Comparison of ENCODE assay signal across 18 cellular contexts in the genomic region with DNA sequence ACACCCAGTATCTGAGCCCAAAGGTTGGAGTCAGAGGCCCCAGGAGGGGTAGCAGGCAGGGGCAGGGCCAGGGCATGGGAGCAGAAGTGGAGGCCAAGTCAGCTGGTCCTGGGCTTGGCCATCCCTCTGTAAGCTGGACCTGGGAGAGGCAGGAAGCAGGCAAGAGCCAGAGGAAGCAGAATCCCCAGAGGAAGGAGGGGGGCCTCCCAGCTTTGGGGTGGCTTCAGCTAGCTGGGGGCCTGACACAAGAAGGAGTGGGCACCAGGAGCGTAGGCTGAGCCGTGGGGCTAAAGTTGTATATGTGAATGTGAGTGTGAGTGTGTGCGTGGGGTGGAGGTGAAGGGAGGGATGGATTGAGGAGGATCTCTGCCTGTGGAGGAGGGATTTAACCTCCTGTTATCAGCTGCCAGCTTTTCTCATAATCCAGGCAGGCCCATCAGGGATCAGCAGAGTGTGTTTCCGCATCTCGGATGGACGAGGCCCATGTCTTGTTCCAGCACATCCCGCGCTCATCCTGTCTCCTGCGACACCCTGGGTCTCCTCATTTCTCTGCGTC. TPM values are rescaled to one million over a fixed set of nuclear protein-coding genes. Genes with fewer than 3 reads are reported as not detected.
DNase-seq lines count a peak whose midpoint lies in the region; ATAC-seq and TF ChIP-seq lines count a peak whose summit lies in the region.
"Had no signal": no experiment of that assay in that cellular context is flagged by ENCODE, and none has a peak within 500 bp of the region (broad histone marks: within the 10 kb centered on the region; RNA-seq: fewer than 3 reads in every experiment).

No MANE protein-coding gene starts in this region.

- H3K27me3 ChIP-seq in upper lobe of right lung: no peaks in the 10 kb centered on the region
- H3K27me3 ChIP-seq: breast epithelium had no signal

- peaks cover 9% of the 10 kb centered on the region for H3K4me1 Mint-ChIP-seq in activated T-helper 17 cell treated with anti-CD3 and anti-CD28 coated beads, Interleukin-2, amount 50 U/mL, for 72 hours
- peaks cover 23% of the 10 kb centered on the region for H3K4me1 Mint-ChIP-seq in mesothelial cell of epicardium

- H3K27ac Mint-ChIP-seq in activated naive CD4-positive, alpha-beta T cell treated with anti-CD3 and anti-CD28 coated beads, Interleukin-2, amount 50 U/mL, for 72 hours: peak overlapping the region; percentile 69 to 84
- peak overlapping the region; percentile 58 for H3K27ac Mint-ChIP-seq in activated T-helper 17 cell treated with anti-CD3 and anti-CD28 coated beads, Interleukin-2, amount 50 U/mL, for 72 hours
- peak overlapping the region; percentile 8 for H3K27ac Mint-ChIP-seq in mesothelial cell of epicardium
- H3K27ac Mint-ChIP-seq: T-helper 1 cell treated with Interleukin-12 subunit alpha and Interleukin-12 subunit beta and Interleukin-4 antibody, amounts not matched to agents 30 μg/mL and 1 μg/mL, for 36 hours had no signal

- intact Hi-C loops in upper lobe of right lung (cut with DNase I): no loop called here

- no peaks in the 10 kb centered on the region for H3K9me3 ChIP-seq in upper lobe of right lung
- H3K9me3 ChIP-seq: breast epithelium, Caco-2 had no signal

- H3K4me3 ChIP-seq in upper lobe of right lung: no peak overlapping the region
- H3K4me3 ChIP-seq: breast epithelium had no signal

- no peaks in the 10 kb centered on the region for H3K9me3 Mint-ChIP-seq in activated naive CD4-positive, alpha-beta T cell treated with anti-CD3 and anti-CD28 coated beads, Interleukin-2, amount 50 U/mL, for 72 hours
- H3K9me3 Mint-ChIP-seq in activated T-helper 17 cell treated with anti-CD3 and anti-CD28 coated beads, Interleukin-2, amount 50 U/mL, for 72 hours: no peaks in the 10 kb centered on the region
- no peaks in the 10 kb centered on the region for H3K9me3 Mint-ChIP-seq in mesothelial cell of epicardium
- H3K9me3 Mint-ChIP-seq: T-helper 1 cell treated with Interleukin-12 subunit alpha and Interleukin-12 subunit beta and Interleukin-4 antibody, amounts not matched to agents 30 μg/mL and 1 μg/mL, for 36 hours had no signal

- no peaks in the 10 kb centered on the region for H3K36me3 Mint-ChIP-seq in activated naive CD4-positive, alpha-beta T cell treated with anti-CD3 and anti-CD28 coated beads, Interleukin-2, amount 50 U/mL, for 72 hours
- H3K36me3 Mint-ChIP-seq in activated T-helper 17 cell treated with anti-CD3 and anti-CD28 coated beads, Interleukin-2, amount 50 U/mL, for 72 hours (ENCODE audit: low read depth): no peaks in the 10 kb centered on the region
- no peaks in the 10 kb centered on the region for H3K36me3 Mint-ChIP-seq in mesothelial cell of epicardium

- DNase-seq in activated naive CD4-positive, alpha-beta T cell treated with anti-CD3 and anti-CD28 coated beads, Interleukin-2, amount 50 U/mL, for 72 hours (ENCODE audit: low spot score in 2 of 2): no peak
- DNase-seq in activated naive CD4-positive, alpha-beta T cell (lab: John Stamatoyannopoulos, UW): no peak
- no peak for DNase-seq in mesothelial cell of epicardium (ENCODE audit: low spot score in 2 of 2, unreplicated experiment in 2 of 2)
- DNase-seq in upper lobe of right lung: peak; percentile 53
- no peak for DNase-seq in dermis blood vessel endothelial cell
- DNase-seq in NCI-H2227 treated with DMSO at 0.1 percent for 48 hours (lab: John Stamatoyannopoulos, UW): no peak
- DNase-seq: activated naive CD4-positive, alpha-beta T cell treated with anti-CD3 and anti-CD28 coated beads, Interleukin-2, amount 50 U/mL, for 16 hours; effector memory CD4-positive, alpha-beta T cell; left cardiac atrium; NCI-H1694; stimulated activated naive CD4-positive, alpha-beta T cell treated with Interleukin-2 at 50 U/mL for 16 hours had no signal

- peaks cover 5% of the 10 kb centered on the region for H3K27me3 Mint-ChIP-seq in activated T-helper 17 cell treated with anti-CD3 and anti-CD28 coated beads, Interleukin-2, amount 50 U/mL, for 72 hours
- H3K27me3 Mint-ChIP-seq in mesothelial cell of epicardium (ENCODE audit: low read depth): peaks cover 28% of the 10 kb centered on the region

- no peak overlapping the region for H3K4me3 Mint-ChIP-seq in activated T-helper 17 cell treated with anti-CD3 and anti-CD28 coated beads, Interleukin-2, amount 50 U/mL, for 72 hours
- no peak overlapping the region for H3K4me3 Mint-ChIP-seq in mesothelial cell of epicardium
- H3K4me3 Mint-ChIP-seq: T-helper 1 cell treated with Interleukin-12 subunit alpha and Interleukin-12 subunit beta and Interleukin-4 antibody, amounts not matched to agents 30 μg/mL and 1 μg/mL, for 36 hours had no signal

- H3K4me1 ChIP-seq in upper lobe of right lung: peaks cover 6% of the 10 kb centered on the region

- ATAC-seq in activated naive CD4-positive, alpha-beta T cell treated with anti-CD3 and anti-CD28 coated beads, Interleukin-2, amount 50 U/mL, for 72 hours: no peak
- ATAC-seq in activated T-helper 17 cell treated with anti-CD3 and anti-CD28 coated beads, Interleukin-2, amount 50 U/mL, for 72 hours (replicated peaks): no peak
- no peak for ATAC-seq in upper lobe of right lung
- no peak for ATAC-seq in GM18907 (IDR thresholded peaks at IDR 0.05; ENCODE audit: unreplicated experiment)
- ATAC-seq: activated CD4-positive, CD25-positive, alpha-beta regulatory T cell treated with anti-CD3 and anti-CD28 coated beads, Interleukin-2, amount 50 U/mL, for 24 hours had no signal

- TF ChIP-seq CTCF in mesothelial cell of epicardium (IDR thresholded peaks at IDR 0.05; ENCODE audit: unreplicated experiment): no peak
- no peak for TF ChIP-seq CTCF in upper lobe of right lung (IDR thresholded peaks at IDR 0.05)

- no peak overlapping the region for H3K27ac ChIP-seq in upper lobe of right lung
- H3K27ac ChIP-seq: breast epithelium, RWPE1 had no signal

- H3K36me3 ChIP-seq in upper lobe of right lung: no peaks in the 10 kb centered on the region
- H3K36me3 ChIP-seq: breast epithelium had no signal

RNA-seq across cellular contexts. Expression of a gene that starts 54.0 kb away (rescaled TPM):
- 1 to 10 TPM in 1 of 2 donors, under 1 TPM in 1; 0.87 to 2.4 TPM for total RNA-seq in activated naive CD4-positive, alpha-beta T cell treated with anti-CD3 and anti-CD28 coated beads, Interleukin-2, amount 50 U/mL, for 72 hours
- 1 to 10 TPM; 2.1 to 3.7 TPM for total RNA-seq in activated T-helper 17 cell treated with anti-CD3 and anti-CD28 coated beads, Interleukin-2, amount 50 U/mL, for 72 hours
- total RNA-seq in mesothelial cell of epicardium (0.40 to 0.88 TPM (median 0.54 TPM) in 3 replicates), upper lobe of right lung (0.64 TPM), dermis blood vessel endothelial cell (0.19 TPM in 1 of 2 replicates, not detected in the other)

Comparison
In these comparisons a context has a peak if more than half of its experiments do, and no peak if none do; other contexts are left out.
1. H3K27ac Mint-ChIP-seq: peak in every context shown above with its lines; median percentile 76 in activated naive CD4-positive, alpha-beta T cell treated with anti-CD3 and anti-CD28 coated beads, Interleukin-2, amount 50 U/mL, for 72 hours; 58 in activated T-helper 17 cell treated with anti-CD3 and anti-CD28 coated beads, Interleukin-2, amount 50 U/mL, for 72 hours; 8 in mesothelial cell of epicardium.